Comparison of ENCODE assay signal across 23 cellular contexts in the genomic region with DNA sequence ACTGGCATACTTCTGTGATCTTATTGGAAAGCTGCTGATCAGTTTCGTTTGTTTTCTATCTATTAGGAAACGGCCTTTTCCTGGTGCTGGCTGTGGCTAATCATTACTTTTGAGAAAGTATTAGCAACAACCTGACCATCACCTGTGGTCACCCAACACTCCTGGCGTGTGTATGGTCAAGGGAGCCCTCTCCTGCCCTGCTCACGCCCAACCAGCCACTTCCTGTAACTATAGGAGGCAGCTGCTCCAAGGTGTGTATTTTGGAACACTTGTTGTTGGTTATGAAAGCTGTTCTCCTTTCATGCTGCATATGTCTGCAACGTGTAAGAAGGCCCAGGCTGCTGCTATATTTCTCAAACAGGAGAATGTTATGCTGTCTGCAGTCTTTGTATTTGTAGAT.
"Had no signal": no experiment of that assay in that cellular context is flagged by ENCODE, and none has a peak within 500 bp of the region (broad histone marks: within the 10 kb centered on the region; RNA-seq: fewer than 3 reads in every experiment).

No MANE protein-coding gene starts in this region.

- H3K27ac Mint-ChIP-seq: naive thymus-derived CD4-positive, alpha-beta T cell; natural killer cell treated with Interleukin-12 subunit alpha and Interleukin-12 subunit beta and Interleukin-15 and Interleukin-18, amount 100 ng/mL, for 72 hours; progenitor cell of endocrine pancreas; stimulated activated naive B cell treated with anti-CD40 and anti-IgM and Interleukin-4, amounts not matched to agents 10 μg/mL and 1 μg/mL and 100 μg/mL, for 72 hours had no signal

- H3K4me3 Mint-ChIP-seq: naive thymus-derived CD4-positive, alpha-beta T cell; natural killer cell treated with Interleukin-12 subunit alpha and Interleukin-12 subunit beta and Interleukin-15 and Interleukin-18, amount 100 ng/mL, for 72 hours; stimulated activated naive B cell treated with anti-CD40 and anti-IgM and Interleukin-4, amounts not matched to agents 10 μg/mL and 1 μg/mL and 100 μg/mL, for 72 hours had no signal

- DNase-seq: islet precursor cell; left ventricle myocardium inferior; midbrain; mucosa of descending colon; naive thymus-derived CD4-positive, alpha-beta T cell; ovary; right lobe of liver; stimulated activated CD4-positive, alpha-beta T cell treated with anti-CD3 and anti-CD28 coated beads, Interleukin-12 subunit alpha, Interleukin-12 subunit beta, amount 100 ng/mL, for 4 hours; stimulated activated CD4-positive, alpha-beta T cell treated with anti-CD3 and anti-CD28 coated beads, Interleukin-15, amount 100 ng/mL, for 24 hours; stimulated activated CD4-positive, alpha-beta T cell treated with anti-CD3 and anti-CD28 coated beads, Interleukin-2, amount 100 ng/mL, for 24 hours; stimulated activated CD4-positive, alpha-beta T cell treated with anti-CD3 and anti-CD28 coated beads, Interleukin-4, amount 100 ng/mL, for 1 hour; stimulated activated naive B cell treated with anti-CD40 and anti-IgM and Interleukin-4, amounts not matched to agents 10 μg/mL and 1 μg/mL and 100 μg/mL, for 72 hours; stimulated activated naive CD8-positive, alpha-beta T cell treated with anti-CD3 and anti-CD28 coated beads, Interleukin-15, Interleukin-2, amounts not matched to agents 100 U/mL and 50 U/mL, for 24 hours; stomach; testis; thyroid gland; transverse colon; upper lobe of left lung had no signal

- H3K4me1 ChIP-seq: left ventricle myocardium inferior, right atrium auricular region, right lobe of liver, stomach, testis, thyroid gland, transverse colon, upper lobe of left lung, vagina had no signal

- H3K9me3 ChIP-seq: left ventricle myocardium inferior, ovary, right atrium auricular region, right lobe of liver, testis, thyroid gland, transverse colon, upper lobe of left lung, vagina had no signal

- H3K27me3 ChIP-seq: ovary, right atrium auricular region, right lobe of liver, stomach, testis, thyroid gland, transverse colon, upper lobe of left lung, vagina had no signal

- H3K4me3 ChIP-seq: left ventricle myocardium inferior, lung, mucosa of descending colon, ovary, right atrium auricular region, right lobe of liver, stomach, testis, thyroid gland, transverse colon, upper lobe of left lung, vagina had no signal

- H3K4me1 Mint-ChIP-seq: naive thymus-derived CD4-positive, alpha-beta T cell; stimulated activated naive B cell treated with anti-CD40 and anti-IgM and Interleukin-4, amounts not matched to agents 10 μg/mL and 1 μg/mL and 100 μg/mL, for 72 hours had no signal

- H3K36me3 Mint-ChIP-seq: naive thymus-derived CD4-positive, alpha-beta T cell; natural killer cell treated with Interleukin-12 subunit alpha and Interleukin-12 subunit beta and Interleukin-15 and Interleukin-18, amount 100 ng/mL, for 72 hours; stimulated activated naive B cell treated with anti-CD40 and anti-IgM and Interleukin-4, amounts not matched to agents 10 μg/mL and 1 μg/mL and 100 μg/mL, for 72 hours had no signal

- H3K27ac ChIP-seq: left ventricle myocardium inferior, ovary, right atrium auricular region, right lobe of liver, stomach, testis, thyroid gland, transverse colon, upper lobe of left lung, vagina had no signal

- H3K27me3 Mint-ChIP-seq: progenitor cell of endocrine pancreas; stimulated activated naive B cell treated with anti-CD40 and anti-IgM and Interleukin-4, amounts not matched to agents 10 μg/mL and 1 μg/mL and 100 μg/mL, for 72 hours had no signal

- H3K36me3 ChIP-seq: left ventricle myocardium inferior, ovary, right atrium auricular region, right lobe of liver, stomach, thyroid gland, transverse colon, upper lobe of left lung, vagina had no signal
